Comparison of ENCODE assay signal across 9 cellular contexts in the genomic region with DNA sequence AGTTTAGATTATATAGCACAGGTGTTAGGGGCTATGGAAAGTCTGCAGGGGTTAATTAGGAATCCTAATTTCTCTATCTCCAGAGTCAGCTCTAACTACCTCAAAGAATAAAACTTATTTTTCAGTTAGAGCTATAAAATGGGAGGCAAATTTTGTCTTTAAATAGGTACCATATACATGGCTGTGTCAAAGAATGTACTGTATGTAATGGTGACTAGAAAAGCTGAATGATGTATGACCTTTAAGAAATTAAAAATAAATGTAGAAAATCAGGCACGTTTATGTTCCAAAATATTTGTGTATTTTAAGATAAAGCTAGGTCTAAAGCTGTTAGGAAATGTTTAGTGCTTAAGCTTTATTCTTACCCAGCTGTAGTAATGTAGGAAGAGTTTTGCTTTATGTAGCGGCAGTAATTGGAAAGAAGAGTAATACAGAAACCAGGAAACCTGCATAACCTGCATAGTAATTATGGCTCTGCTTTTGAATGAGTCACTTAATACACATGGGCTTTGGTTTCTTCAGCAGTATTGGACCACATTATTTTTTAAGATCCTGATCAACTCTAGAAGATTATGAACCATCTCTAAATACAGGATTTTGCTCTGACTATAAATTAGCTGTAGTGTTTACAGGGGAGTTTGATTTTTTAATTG.
A peak's percentile ranks its signal among the peaks of the same experiment; 100 is the strongest.
DNase-seq lines count a peak whose midpoint lies in the region; ATAC-seq and TF ChIP-seq lines count a peak whose summit lies in the region.
"Had no signal": no experiment of that assay in that cellular context is flagged by ENCODE, and none has a peak within 500 bp of the region (broad histone marks: within the 10 kb centered on the region; RNA-seq: fewer than 3 reads in every experiment).

No MANE protein-coding gene starts in this region.

- no peak for TF ChIP-seq CTCF in cardiac muscle cell (IDR thresholded peaks at IDR 0.05; ENCODE audit: low read depth, low read length)
- TF ChIP-seq CTCF in right atrium auricular region (IDR thresholded peaks at IDR 0.05), result no peak
- TF ChIP-seq CTCF in type B pancreatic cell (conservative IDR thresholded peaks at IDR 0.05), result no peak

- H3K27ac ChIP-seq in cardiac muscle cell, result peak overlapping the region; percentile 62
- no peak overlapping the region for H3K27ac ChIP-seq in right atrium auricular region
- H3K27ac ChIP-seq: ovary had no signal

- no peaks in the 10 kb centered on the region for H3K9me3 Mint-ChIP-seq in activated naive CD8-positive, alpha-beta T cell treated with anti-CD3 and anti-CD28 coated beads for 36 hours
- no peaks in the 10 kb centered on the region for H3K9me3 Mint-ChIP-seq in type B pancreatic cell

- H3K4me3 ChIP-seq in cardiac muscle cell, result no peak overlapping the region
- no peak overlapping the region for H3K4me3 ChIP-seq in right atrium auricular region
- H3K4me3 ChIP-seq: ovary had no signal

- peak overlapping the region; percentile 83 for H3K27ac Mint-ChIP-seq in activated naive CD8-positive, alpha-beta T cell treated with anti-CD3 and anti-CD28 coated beads for 36 hours
- H3K27ac Mint-ChIP-seq in type B pancreatic cell, result peak overlapping the region; percentile 34

- no peaks in the 10 kb centered on the region for H3K4me1 ChIP-seq in cardiac muscle cell (ENCODE audit: low read depth)
- peaks cover 0 to 7% of the 10 kb centered on the region in 2 donors for H3K4me1 ChIP-seq in right atrium auricular region

- H3K27me3 ChIP-seq in cardiac muscle cell (no peaks in the 10 kb centered on the region), right atrium auricular region (no peaks in the 10 kb centered on the region)
- H3K27me3 ChIP-seq: ovary had no signal

- peaks cover 44% of the 10 kb centered on the region for H3K36me3 Mint-ChIP-seq in activated naive CD8-positive, alpha-beta T cell treated with anti-CD3 and anti-CD28 coated beads for 36 hours
- H3K36me3 Mint-ChIP-seq in type B pancreatic cell, result peaks cover 21% of the 10 kb centered on the region

- DNase-seq in cardiac muscle cell (ENCODE audit: low read depth in 1 of 2, low spot score in 1 of 2), result no peak
- no peak for DNase-seq in right atrium auricular region (ENCODE audit: low spot score)
- DNase-seq in activated naive CD8-positive, alpha-beta T cell treated with anti-CD3 and anti-CD28 coated beads for 36 hours, result no peak
- DNase-seq in type B pancreatic cell (ENCODE audit: extremely low spot score, unreplicated experiment), result no peak
- DNase-seq in DMS 273 treated with DMSO at 0.1 percent for 48 hours (lab: John Stamatoyannopoulos, UW), result no peak
- DNase-seq in NCI-H1694 (lab: John Stamatoyannopoulos, UW), result no peak
- DNase-seq in GDM1 (lab: John Stamatoyannopoulos, UW), result no peak
- DNase-seq: ovary had no signal

- no peaks in the 10 kb centered on the region for H3K27me3 Mint-ChIP-seq in activated naive CD8-positive, alpha-beta T cell treated with anti-CD3 and anti-CD28 coated beads for 36 hours
- no peaks in the 10 kb centered on the region for H3K27me3 Mint-ChIP-seq in type B pancreatic cell

- no peaks in the 10 kb centered on the region for H3K9me3 ChIP-seq in cardiac muscle cell (ENCODE audit: low read depth)
- no peaks in the 10 kb centered on the region for H3K9me3 ChIP-seq in right atrium auricular region
- H3K9me3 ChIP-seq: ovary had no signal

- H3K36me3 ChIP-seq in cardiac muscle cell (peaks cover 68% of the 10 kb centered on the region), right atrium auricular region (peaks cover 37% of the 10 kb centered on the region)
- H3K36me3 ChIP-seq: ovary had no signal

- H3K4me1 Mint-ChIP-seq in activated naive CD8-positive, alpha-beta T cell treated with anti-CD3 and anti-CD28 coated beads for 36 hours, result peaks cover 65% of the 10 kb centered on the region
- peaks cover 8% of the 10 kb centered on the region for H3K4me1 Mint-ChIP-seq in type B pancreatic cell (ENCODE audit: unreplicated experiment)

- no peak overlapping the region for H3K4me3 Mint-ChIP-seq in activated naive CD8-positive, alpha-beta T cell treated with anti-CD3 and anti-CD28 coated beads for 36 hours
- H3K4me3 Mint-ChIP-seq in type B pancreatic cell, result peak overlapping the region; percentile 26

- ATAC-seq in HG03095 (IDR thresholded peaks at IDR 0.05; ENCODE audit: unreplicated experiment), result peak; percentile 82
